1 cellular context compared by ENCODE assay signal in genomic region chr19:47243776-47244547, GRCh38.
TF ChIP-seq lines count a peak whose summit lies in the region.

No MANE protein-coding gene starts in this region.

TF ChIP-seq in HEK293, 187 proteins besides CTCF, POLR2A, EP300 and RAD21 (continued from another document and continues in another):
- TF ChIP-seq ZNF398 (tag by site-specific recombination; IDR thresholded peaks at IDR 0.05) (peak; percentile 81), OVOL3 (tag by site-specific recombination; IDR thresholded peaks at IDR 0.05) (peak; percentile 76), ZNF660 (tag by site-specific recombination; IDR thresholded peaks at IDR 0.05) (peak; percentile 98), ZNF19 (tag by site-specific recombination; IDR thresholded peaks at IDR 0.05; ENCODE audit: low read depth) (no peak), ZNF473 (tag by site-specific recombination; IDR thresholded peaks at IDR 0.05) (no peak), ZNF529 (tag by site-specific recombination; IDR thresholded peaks at IDR 0.05; ENCODE audit: insufficient replicate concordance) (no peak), ZNF148 (tag by site-specific recombination; IDR thresholded peaks at IDR 0.05; ENCODE audit: borderline replicate concordance) (0 out of 2 replicates have a peak, but pooled peaks have one; percentile 11), ZNF621 (tag by site-specific recombination; IDR thresholded peaks at IDR 0.05) (no peak), ZNF394 (tag by site-specific recombination; IDR thresholded peaks at IDR 0.05; ENCODE audit: borderline replicate concordance) (peak; percentile 69; the same call in 1 of the 2 replicates), ZNF274 (IDR thresholded peaks at IDR 0.05; ENCODE audit: low read length) (no peak), ZNF274 (tag by site-specific recombination; IDR thresholded peaks at IDR 0.05; ENCODE audit: borderline replicate concordance) (no peak), ZNF280D (tag by site-specific recombination; IDR thresholded peaks at IDR 0.05) (peak; percentile 97), REPIN1 (tag by site-specific recombination; IDR thresholded peaks at IDR 0.05; ENCODE audit: low read depth) (0 out of 2 replicates have a peak, but pooled peaks have one; percentile 50), PRDM6 (tag by site-specific recombination; IDR thresholded peaks at IDR 0.05) (no peak), ZNF335 (tag by site-specific recombination; conservative IDR thresholded peaks at IDR 0.05) (peak; percentile 96), BCL11A (tag by site-specific recombination; IDR thresholded peaks at IDR 0.05; ENCODE audit: low read depth) (peak; percentile 91), TSHZ1 (tag by site-specific recombination; IDR thresholded peaks at IDR 0.05; ENCODE audit: borderline replicate concordance) (peak; percentile 68), ZNF426 (tag by site-specific recombination; IDR thresholded peaks at IDR 0.05) (no peak), ZEB2 (tag by site-specific recombination; IDR thresholded peaks at IDR 0.05) (peak; percentile 100), ATF2 (tag by site-specific recombination; IDR thresholded peaks at IDR 0.05; ENCODE audit: low read depth) (peak; percentile 81), MYNN (tag by site-specific recombination; IDR thresholded peaks at IDR 0.05; ENCODE audit: borderline replicate concordance) (0 out of 2 replicates have a peak, but pooled peaks have one; percentile 40), KLF1 (tag by site-specific recombination; IDR thresholded peaks at IDR 0.05) (peak; percentile 85), ZSCAN16 (tag by site-specific recombination; IDR thresholded peaks at IDR 0.05) (no peak), ZNF677 (tag by site-specific recombination; IDR thresholded peaks at IDR 0.05) (no peak), ZNF704 (tag by site-specific recombination; IDR thresholded peaks at IDR 0.05) (no peak), ZSCAN30 (tag by site-specific recombination; IDR thresholded peaks at IDR 0.05) (peak; percentile 94; the same call in 1 of the 2 replicates), ZNF221 (tag by site-specific recombination; IDR thresholded peaks at IDR 0.05; ENCODE audit: borderline replicate concordance) (peak; percentile 50; the same call in 1 of the 2 replicates), MZF1 (tag by site-specific recombination; IDR thresholded peaks at IDR 0.05; ENCODE audit: borderline replicate concordance) (peak; percentile 46; the same call in 1 of the 2 replicates), ZNF248 (tag by site-specific recombination; IDR thresholded peaks at IDR 0.05) (no peak; the same call in 1 of the 2 replicates), ZNF223 (tag by site-specific recombination; IDR thresholded peaks at IDR 0.05) (peak; percentile 25; the same call in 1 of the 2 replicates), ZNF596 (tag by site-specific recombination; IDR thresholded peaks at IDR 0.05) (no peak), ZNF792 (tag by site-specific recombination; IDR thresholded peaks at IDR 0.05) (peak; percentile 57; the same call in 1 of the 2 replicates)
- TF ChIP-seq, protein P1, sequence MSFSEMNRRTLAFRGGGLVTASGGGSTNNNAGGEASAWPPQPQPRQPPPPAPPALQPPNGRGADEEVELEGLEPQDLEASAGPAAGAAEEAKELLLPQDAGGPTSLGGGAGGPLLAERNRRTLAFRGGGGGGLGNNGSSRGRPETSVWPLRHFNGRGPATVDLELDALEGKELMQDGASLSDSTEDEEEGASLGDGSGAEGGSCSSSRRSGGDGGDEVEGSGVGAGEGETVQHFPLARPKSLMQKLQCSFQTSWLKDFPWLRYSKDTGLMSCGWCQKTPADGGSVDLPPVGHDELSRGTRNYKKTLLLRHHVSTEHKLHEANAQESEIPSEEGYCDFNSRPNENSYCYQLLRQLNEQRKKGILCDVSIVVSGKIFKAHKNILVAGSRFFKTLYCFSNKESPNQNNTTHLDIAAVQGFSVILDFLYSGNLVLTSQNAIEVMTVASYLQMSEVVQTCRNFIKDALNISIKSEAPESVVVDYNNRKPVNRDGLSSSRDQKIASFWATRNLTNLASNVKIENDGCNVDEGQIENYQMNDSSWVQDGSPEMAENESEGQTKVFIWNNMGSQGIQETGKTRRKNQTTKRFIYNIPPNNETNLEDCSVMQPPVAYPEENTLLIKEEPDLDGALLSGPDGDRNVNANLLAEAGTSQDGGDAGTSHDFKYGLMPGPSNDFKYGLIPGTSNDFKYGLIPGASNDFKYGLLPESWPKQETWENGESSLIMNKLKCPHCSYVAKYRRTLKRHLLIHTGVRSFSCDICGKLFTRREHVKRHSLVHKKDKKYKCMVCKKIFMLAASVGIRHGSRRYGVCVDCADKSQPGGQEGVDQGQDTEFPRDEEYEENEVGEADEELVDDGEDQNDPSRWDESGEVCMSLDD (tag by site-specific recombination; IDR thresholded peaks at IDR 0.05) = peak; percentile 89
- TF ChIP-seq, protein P2, sequence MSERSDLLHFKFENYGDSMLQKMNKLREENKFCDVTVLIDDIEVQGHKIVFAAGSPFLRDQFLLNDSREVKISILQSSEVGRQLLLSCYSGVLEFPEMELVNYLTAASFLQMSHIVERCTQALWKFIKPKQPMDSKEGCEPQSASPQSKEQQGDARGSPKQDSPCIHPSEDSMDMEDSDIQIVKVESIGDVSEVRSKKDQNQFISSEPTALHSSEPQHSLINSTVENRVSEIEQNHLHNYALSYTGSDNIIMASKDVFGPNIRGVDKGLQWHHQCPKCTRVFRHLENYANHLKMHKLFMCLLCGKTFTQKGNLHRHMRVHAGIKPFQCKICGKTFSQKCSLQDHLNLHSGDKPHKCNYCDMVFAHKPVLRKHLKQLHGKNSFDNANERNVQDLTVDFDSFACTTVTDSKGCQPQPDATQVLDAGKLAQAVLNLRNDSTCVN (tag by site-specific recombination; optimal IDR thresholded peaks at IDR 0.05) = peak; percentile 77
- TF ChIP-seq, protein P3, sequence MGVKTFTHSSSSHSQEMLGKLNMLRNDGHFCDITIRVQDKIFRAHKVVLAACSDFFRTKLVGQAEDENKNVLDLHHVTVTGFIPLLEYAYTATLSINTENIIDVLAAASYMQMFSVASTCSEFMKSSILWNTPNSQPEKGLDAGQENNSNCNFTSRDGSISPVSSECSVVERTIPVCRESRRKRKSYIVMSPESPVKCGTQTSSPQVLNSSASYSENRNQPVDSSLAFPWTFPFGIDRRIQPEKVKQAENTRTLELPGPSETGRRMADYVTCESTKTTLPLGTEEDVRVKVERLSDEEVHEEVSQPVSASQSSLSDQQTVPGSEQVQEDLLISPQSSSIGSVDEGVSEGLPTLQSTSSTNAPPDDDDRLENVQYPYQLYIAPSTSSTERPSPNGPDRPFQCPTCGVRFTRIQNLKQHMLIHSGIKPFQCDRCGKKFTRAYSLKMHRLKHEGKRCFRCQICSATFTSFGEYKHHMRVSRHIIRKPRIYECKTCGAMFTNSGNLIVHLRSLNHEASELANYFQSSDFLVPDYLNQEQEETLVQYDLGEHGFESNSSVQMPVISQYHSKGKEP (tag by site-specific recombination; IDR thresholded peaks at IDR 0.05) = peak; percentile 65; the same call in 1 of the 2 replicates
